1 cellular context compared by ENCODE assay signal in genomic region chr11:30553521-30554110, GRCh38.
TF ChIP-seq lines count a peak whose summit lies in the region.

No MANE protein-coding gene starts in this region.

TF ChIP-seq in H1, 55 proteins besides CTCF, POLR2A, EP300 and RAD21:
- TF ChIP-seq SIRT6 (IDR thresholded peaks at IDR 0.05; ENCODE audit: low read length) (no peak), CHD7 (IDR thresholded peaks at IDR 0.05; ENCODE audit: insufficient replicate concordance, low read length) (peak; percentile 33)
- TF ChIP-seq, protein P1, sequence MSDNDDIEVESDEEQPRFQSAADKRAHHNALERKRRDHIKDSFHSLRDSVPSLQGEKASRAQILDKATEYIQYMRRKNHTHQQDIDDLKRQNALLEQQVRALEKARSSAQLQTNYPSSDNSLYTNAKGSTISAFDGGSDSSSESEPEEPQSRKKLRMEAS (IDR thresholded peaks at IDR 0.05), result peak; percentile 29; the same call in 1 of the 2 replicates
